In genomic region chr1:46653405-46653853, GRCh38 we compare ENCODE assay signal across 14 cellular contexts. TPM values are rescaled to one million over a fixed set of nuclear protein-coding genes. Genes with fewer than 3 reads are reported as not detected.
A peak's percentile ranks its signal among the peaks of the same experiment; 100 is the strongest.
DNase-seq lines count a peak whose midpoint lies in the region; ATAC-seq and TF ChIP-seq lines count a peak whose summit lies in the region.
"Had no signal": no experiment of that assay in that cellular context is flagged by ENCODE, and none has a peak within 500 bp of the region (broad histone marks: within the 10 kb centered on the region; RNA-seq: fewer than 3 reads in every experiment).

No MANE protein-coding gene starts in this region.

- H3K79me2 ChIP-seq in Loucy (ENCODE audit: insufficient read depth, low read length): no peaks in the 10 kb centered on the region
- no peaks in the 10 kb centered on the region for H3K79me2 ChIP-seq in smooth muscle cell (ENCODE audit: low read depth)

- peaks cover 15% of the 10 kb centered on the region for H3K4me1 Mint-ChIP-seq in activated CD8-positive, alpha-beta memory T cell treated with anti-CD3 and anti-CD28 coated beads, Interleukin-2, amount 10 ng/mL, durations not matched to agents 7 days and 5 days
- H3K4me1 Mint-ChIP-seq: H9 had no signal

- peak overlapping the region; percentile 42 for H3K9ac ChIP-seq in Loucy (ENCODE audit: low read depth, low read length, poor library complexity, severe bottlenecking)
- H3K9ac ChIP-seq in smooth muscle cell (ENCODE audit: low read depth): peak overlapping the region; percentile 43

- H3K27ac Mint-ChIP-seq in activated CD8-positive, alpha-beta memory T cell treated with anti-CD3 and anti-CD28 coated beads, Interleukin-2, amount 10 ng/mL, durations not matched to agents 7 days and 5 days: peak overlapping the region; percentile 32
- H3K27ac Mint-ChIP-seq: H9 had no signal

- no peak for DNase-seq in activated CD8-positive, alpha-beta memory T cell treated with anti-CD3 and anti-CD28 coated beads, Interleukin-2, amount 10 ng/mL, durations not matched to agents 7 days and 5 days
- DNase-seq in activated CD8-positive, alpha-beta memory T cell treated with anti-CD3 and anti-CD28 coated beads for 24 hours: no peak
- peak; percentile 46 for DNase-seq in fibroblast of mammary gland (ENCODE audit: low read depth)
- DNase-seq in smooth muscle cell (lab: John Stamatoyannopoulos, UW; ENCODE audit: unreplicated experiment): no peak
- no peak for DNase-seq in COLO668 (lab: John Stamatoyannopoulos, UW; ENCODE audit: unreplicated experiment)
- DNase-seq in H4 (ENCODE audit: low spot score): no peak
- DNase-seq: DMS53, H9, NCI-H1048, NCI-H345 had no signal

- no peaks in the 10 kb centered on the region for H3K27me3 Mint-ChIP-seq in activated CD8-positive, alpha-beta memory T cell treated with anti-CD3 and anti-CD28 coated beads, Interleukin-2, amount 10 ng/mL, durations not matched to agents 7 days and 5 days

- H3K27me3 ChIP-seq in Loucy (ENCODE audit: insufficient read depth, low read length, poor library complexity, severe bottlenecking): no peaks in the 10 kb centered on the region
- no peaks in the 10 kb centered on the region for H3K27me3 ChIP-seq in smooth muscle cell (ENCODE audit: low read depth)

- 29% methylated on average over 2 of the region's 2 CpGs for WGBS in smooth muscle cell (ENCODE audit: low lambda C conversion rate)

- H3F3A ChIP-seq in Loucy (ENCODE audit: low read depth) (peaks cover 20% of the 10 kb centered on the region), smooth muscle cell (ENCODE audit: low read depth) (no peaks in the 10 kb centered on the region)

- H3K4me3 ChIP-seq in Loucy (ENCODE audit: low read length, poor library complexity, severe bottlenecking) (peak overlapping the region; percentile 27), fibroblast of mammary gland (ENCODE audit: control insufficient read depth, low read depth, low read length) (no peak overlapping the region), smooth muscle cell (peak overlapping the region; percentile 6)

- H3K4me2 ChIP-seq in Loucy (ENCODE audit: low read depth, low read length, poor library complexity, severe bottlenecking) (peak overlapping the region; percentile 76), smooth muscle cell (peak overlapping the region; percentile 50)

- H3K9me2 ChIP-seq in Loucy (replicated peaks; ENCODE audit: low read depth, low read length): no peaks in the 10 kb centered on the region

- TF ChIP-seq CTCF in Loucy (conservative IDR thresholded peaks at IDR 0.05; ENCODE audit: low read length) (no peak), fibroblast of mammary gland (conservative IDR thresholded peaks at IDR 0.05; ENCODE audit: control insufficient read depth, insufficient read depth, low read depth, low read length) (no peak), smooth muscle cell (IDR thresholded peaks at IDR 0.05; ENCODE audit: borderline replicate concordance, insufficient read depth, poor library complexity, severe bottlenecking) (no peak)

- peaks cover 72% of the 10 kb centered on the region for H3K36me3 Mint-ChIP-seq in activated CD8-positive, alpha-beta memory T cell treated with anti-CD3 and anti-CD28 coated beads, Interleukin-2, amount 10 ng/mL, durations not matched to agents 7 days and 5 days

- H3K27ac ChIP-seq in smooth muscle cell (ENCODE audit: low read depth): peak overlapping the region; percentile 88

- CTCF ChIA-PET in activated CD8-positive, alpha-beta memory T cell treated with anti-CD3 and anti-CD28 coated beads, Interleukin-2, amount 10 ng/mL, durations not matched to agents 7 days and 5 days (lab: Charles Lee): interaction anchor here (1.1 to 1.5 kb wide), 2 partner anchors 49 to 72 kb away, joined by 4 to 5 read pairs; partner anchors contain the start of gene MKNK1

- peaks cover 24% of the 10 kb centered on the region for H3K4me1 ChIP-seq in Loucy (ENCODE audit: insufficient read depth, low read length, poor library complexity, severe bottlenecking)
- H3K4me1 ChIP-seq in smooth muscle cell (ENCODE audit: low read depth): no peaks in the 10 kb centered on the region

- H2AFZ ChIP-seq in Loucy (ENCODE audit: low read length): peak overlapping the region; percentile 18; the same call in 1 of the 2 replicates
- H2AFZ ChIP-seq in smooth muscle cell (ENCODE audit: low read depth): no peak overlapping the region

- peaks cover 5% of the 10 kb centered on the region; the same call in 1 of the 2 replicates for H3K9me3 ChIP-seq in Loucy (ENCODE audit: insufficient read depth, low read depth, low read length)
- H3K9me3 ChIP-seq in smooth muscle cell (replicated peaks; ENCODE audit: low read depth): no peaks in the 10 kb centered on the region

- H4K20me1 ChIP-seq in Loucy (ENCODE audit: insufficient read depth, low read length, poor library complexity, severe bottlenecking) (no peaks in the 10 kb centered on the region), smooth muscle cell (ENCODE audit: low read depth) (no peaks in the 10 kb centered on the region)

- H3K36me3 ChIP-seq in Loucy (ENCODE audit: insufficient read depth, low read length) (peaks cover 14% of the 10 kb centered on the region), smooth muscle cell (ENCODE audit: low read depth) (peaks cover 25% of the 10 kb centered on the region)

- no peak overlapping the region for H3K4me3 Mint-ChIP-seq in activated CD8-positive, alpha-beta memory T cell treated with anti-CD3 and anti-CD28 coated beads, Interleukin-2, amount 10 ng/mL, durations not matched to agents 7 days and 5 days
- H3K4me3 Mint-ChIP-seq: H9 had no signal

- ATAC-seq in activated CD8-positive, alpha-beta memory T cell treated with anti-CD3 and anti-CD28 coated beads, Interleukin-2, amount 10 ng/mL, durations not matched to agents 7 days and 5 days: peak; percentile 33
- ATAC-seq in HG03571 (IDR thresholded peaks at IDR 0.05; ENCODE audit: unreplicated experiment): no peak

- peaks cover 9% of the 10 kb centered on the region for H3K9me3 Mint-ChIP-seq in activated CD8-positive, alpha-beta memory T cell treated with anti-CD3 and anti-CD28 coated beads, Interleukin-2, amount 10 ng/mL, durations not matched to agents 7 days and 5 days (ENCODE audit: low read depth)

RNA-seq across cellular contexts. Expression of gene ATPAF1, which starts 14.7 kb away (rescaled TPM):
- 10 to 100 TPM; 44.2 to 44.3 TPM for total RNA-seq in activated CD8-positive, alpha-beta memory T cell treated with anti-CD3 and anti-CD28 coated beads, Interleukin-2, amount 10 ng/mL, durations not matched to agents 7 days and 5 days
- 22.2 and 30.8 TPM in 2 replicates for total RNA-seq in smooth muscle cell
- polyA plus RNA-seq in smooth muscle cell: 31.2 and 35.3 TPM in 2 replicates
- 73.0 and 82.3 TPM in 2 replicates for total RNA-seq in H4 (2014; rRNA removed; shearing (Covaris generic))

RNA-seq across cellular contexts. Expression of gene TEX38, which starts 18.2 kb away (rescaled TPM):
- not detected for total RNA-seq in activated CD8-positive, alpha-beta memory T cell treated with anti-CD3 and anti-CD28 coated beads, Interleukin-2, amount 10 ng/mL, durations not matched to agents 7 days and 5 days
- not detected in 2 replicates for total RNA-seq in smooth muscle cell
- polyA plus RNA-seq in smooth muscle cell: 0.69 TPM in 1 of 2 replicates, not detected in the other
- total RNA-seq in H4 (2014; rRNA removed; shearing (Covaris generic)): not detected in 2 replicates
- total RNA-seq: H9; liver; T-helper 2 cell treated with Interferon-gamma antibody and Interleukin-4, amounts not matched to agents 100 ng/mL and 5 ng/mL, for 36 hours had no signal
- polyA plus RNA-seq: liver had no signal

RNA-seq across cellular contexts. Expression of gene MOB3C, which starts 36.8 kb away (rescaled TPM):
- 10 to 100 TPM; 18.3 to 20.7 TPM for total RNA-seq in activated CD8-positive, alpha-beta memory T cell treated with anti-CD3 and anti-CD28 coated beads, Interleukin-2, amount 10 ng/mL, durations not matched to agents 7 days and 5 days
- total RNA-seq in smooth muscle cell: 5.3 and 9.3 TPM in 2 replicates
- 5.5 and 8.8 TPM in 2 replicates for polyA plus RNA-seq in smooth muscle cell
- total RNA-seq in H4 (2014; rRNA removed; shearing (Covaris generic)): 4.3 and 6.6 TPM in 2 replicates

RNA-seq across cellular contexts. Expression of gene MKNK1, which starts 49.4 kb away (rescaled TPM):
- 10 to 100 TPM; 70.6 to 78.6 TPM for total RNA-seq in activated CD8-positive, alpha-beta memory T cell treated with anti-CD3 and anti-CD28 coated beads, Interleukin-2, amount 10 ng/mL, durations not matched to agents 7 days and 5 days
- 17.9 and 18.7 TPM in 2 replicates for total RNA-seq in smooth muscle cell
- 11.7 and 17.2 TPM in 2 replicates for polyA plus RNA-seq in smooth muscle cell
- total RNA-seq in H4 (2014; rRNA removed; shearing (Covaris generic)): 21.8 and 23.2 TPM in 2 replicates
